Comparison of ENCODE assay signal across 14 cellular contexts in genomic region chr2:105261061-105261460, GRCh38. TPM values are rescaled to one million over a fixed set of nuclear protein-coding genes. Genes with fewer than 3 reads are reported as not detected.
DNase-seq lines count a peak whose midpoint lies in the region; ATAC-seq, FAIRE-seq and TF ChIP-seq lines count a peak whose summit lies in the region.
"Had no signal": no experiment of that assay in that cellular context is flagged by ENCODE, and none has a peak within 500 bp of the region (broad histone marks: within the 10 kb centered on the region; RNA-seq: fewer than 3 reads in every experiment).

No MANE protein-coding gene starts in this region.

- H3K79me2 ChIP-seq in GM23338 (replicated peaks; ENCODE audit: insufficient read depth): no peaks in the 10 kb centered on the region

- no peaks in the 10 kb centered on the region; the same call in 1 of the 2 replicates for H4K20me1 ChIP-seq in GM23338 (replicated peaks; ENCODE audit: insufficient read depth)

- WGBS in pancreas, 2 donors: 89 to 93% methylated on average over 5 of the region's 5 CpGs

- FAIRE-seq in bronchial epithelial cell (lab: Jason Lieb, UNC): no peak
- FAIRE-seq in pancreas (lab: Jason Lieb, UNC): no peak
- FAIRE-seq: GM12891 had no signal

- H3K4me2 ChIP-seq in GM23338: no peak overlapping the region

- intact Hi-C loops in pancreas (cut with DNase I): no loop called here

- H3K4me1 Mint-ChIP-seq in GM23338: peaks cover 11% of the 10 kb centered on the region
- H3K4me1 Mint-ChIP-seq: CD4-positive, CD25-positive, alpha-beta regulatory T cell had no signal

- TF ChIP-seq CTCF in AG09309 (IDR thresholded peaks at IDR 0.05; ENCODE audit: control insufficient read depth, insufficient read depth, low read depth, low read length, missing control alignments) (no peak), bronchial epithelial cell (IDR thresholded peaks at IDR 0.05; ENCODE audit: insufficient read depth, low read length, severe bottlenecking) (no peak), pancreas (IDR thresholded peaks at IDR 0.05) (no peak), GM23338 (conservative IDR thresholded peaks at IDR 0.05; ENCODE audit: low read depth in 2 of 2) (no peak)

- no peaks in the 10 kb centered on the region for H3K9me3 ChIP-seq in pancreas
- H3K9me3 ChIP-seq: Peyer's patch, testis had no signal

- peaks cover 1% of the 10 kb centered on the region; the same call in 1 of the 3 replicates for H3K36me3 Mint-ChIP-seq in GM23338 (ENCODE audit: low read depth)

- H3K27ac Mint-ChIP-seq in GM23338: no peak overlapping the region

- no peaks in the 10 kb centered on the region; the same call in none of the 2 replicates for H3K9me2 ChIP-seq in GM23338 (ENCODE audit: insufficient read depth)

- H3K4me3 ChIP-seq in AG09309 (ENCODE audit: control insufficient read depth, low read depth, low read length) (no peak overlapping the region), bronchial epithelial cell (ENCODE audit: low read depth, low read length) (no peak overlapping the region), pancreas (no peak overlapping the region), GM23338 (no peak overlapping the region)
- H3K4me3 ChIP-seq: Peyer's patch, testis had no signal

- no peak overlapping the region for H3K4me3 Mint-ChIP-seq in GM23338
- H3K4me3 Mint-ChIP-seq: CD4-positive, CD25-positive, alpha-beta regulatory T cell had no signal

- H3K4me1 ChIP-seq in pancreas (no peaks in the 10 kb centered on the region), GM23338 (ENCODE audit: insufficient read depth) (peaks cover 4% of the 10 kb centered on the region; the same call in 1 of the 2 replicates)
- H3K4me1 ChIP-seq: Peyer's patch, testis had no signal

- peaks cover 4% of the 10 kb centered on the region for H3K27me3 Mint-ChIP-seq in GM23338 (ENCODE audit: insufficient read depth, low read depth, poor library complexity)

- no peaks in the 10 kb centered on the region; the same call in 2 of the 3 replicates for H3K9me3 Mint-ChIP-seq in GM23338

- H3K27me3 ChIP-seq in bronchial epithelial cell (ENCODE audit: control insufficient read depth, insufficient read depth, low read length) (no peaks in the 10 kb centered on the region), pancreas (no peaks in the 10 kb centered on the region), GM23338 (ENCODE audit: insufficient read depth) (no peaks in the 10 kb centered on the region)
- H3K27me3 ChIP-seq: Peyer's patch, testis had no signal

- H3F3A ChIP-seq in GM23338 (replicated peaks; ENCODE audit: low read depth): no peaks in the 10 kb centered on the region

- no peak overlapping the region for H3K27ac ChIP-seq in pancreas
- H3K27ac ChIP-seq in GM23338 (ENCODE audit: low read depth): no peak overlapping the region
- H3K27ac ChIP-seq: Peyer's patch, testis had no signal

- DNase-seq in AG09309 (ENCODE audit: low read depth) (peak; percentile 95), M059J (ENCODE audit: low read depth) (peak; percentile 88), bronchial epithelial cell (ENCODE audit: low read depth) (peak; percentile 83), myocyte (ENCODE audit: low read depth) (peak; percentile 71), NCI-H1048 (lab: John Stamatoyannopoulos, UW) (no peak), pancreas (no peak), GM23338 (ENCODE audit: low spot score) (no peak)
- DNase-seq: activated CD4-positive, alpha-beta T cell treated with anti-CD3 and anti-CD28 coated beads for 1 hour; CD4-positive, CD25-positive, alpha-beta regulatory T cell; Peyer's patch; testis had no signal

- no peak overlapping the region for H2AFZ ChIP-seq in GM23338

- H3K36me3 ChIP-seq in bronchial epithelial cell (ENCODE audit: control insufficient read depth, insufficient read depth, low read length) (peaks cover 2% of the 10 kb centered on the region), pancreas (peaks cover 0 to 6% (median 3%) of the 10 kb centered on the region in 3 donors), GM23338 (ENCODE audit: insufficient read depth) (no peaks in the 10 kb centered on the region)

- ATAC-seq in pancreas: no peak
- no peak for ATAC-seq in HG03159 (IDR thresholded peaks at IDR 0.05; ENCODE audit: unreplicated experiment)
- no peak for ATAC-seq in GM23338

TF ChIP-seq in GM23338, 12 proteins besides CTCF, POLR2A, EP300 and RAD21:
- TF ChIP-seq REST (IDR thresholded peaks at IDR 0.05; ENCODE audit: unreplicated experiment) (no peak), JUNB (IDR thresholded peaks at IDR 0.05; ENCODE audit: unreplicated experiment) (no peak), POLR2AphosphoS5 (IDR thresholded peaks at IDR 0.05; ENCODE audit: low read depth) (no peak), ZNF331 (CRISPR knock-in tag; IDR thresholded peaks at IDR 0.05; ENCODE audit: low read depth) (no peak), STAT1 (IDR thresholded peaks at IDR 0.05; ENCODE audit: unreplicated experiment) (no peak), NANOG (IDR thresholded peaks at IDR 0.05; ENCODE audit: borderline replicate concordance) (no peak)

RNA-seq across cellular contexts. Expression of gene GPR45, which starts 19.5 kb away (rescaled TPM):
- total RNA-seq in M059J (2014; rRNA removed; shearing (Covaris generic)): not detected in 2 replicates
- total RNA-seq in bronchial epithelial cell (not detected in 2 replicates), myocyte (not detected in 2 replicates), pancreas (not detected)
- polyA plus RNA-seq in myocyte (2012): 0.32 TPM
- polyA plus RNA-seq in pancreas (under 1 TPM in 1 of 2 donors, not detected in 1; 0.09 TPM), GM23338 (2016; fragmentation: Nextera tagmentation; extraction: Ambion mirVana) (0.26 TPM in 1 of 2 replicates, not detected in the other)
- 0.21 and 0.23 TPM in 2 replicates for total RNA-seq in GM23338 (2014; rRNA removed; shearing (Covaris generic))
- total RNA-seq: CD4-positive, CD25-positive, alpha-beta regulatory T cell; dermis microvascular lymphatic vessel endothelial cell; Peyer's patch had no signal
- polyA plus RNA-seq: CD4-positive, CD25-positive, alpha-beta regulatory T cell had no signal

Comparison
In these comparisons a context has a peak if more than half of its experiments do, and no peak if none do; other contexts are left out.
1. DNase-seq: peak in AG09309 (single experiment), M059J (single experiment), bronchial epithelial cell (single experiment) and myocyte (single experiment); none in NCI-H1048 (single experiment), pancreas (0 of 6) and GM23338 (single experiment).